Comparison of ENCODE assay signal across 22 cellular contexts in genomic region chr3:132205609-132206008, GRCh38.
A peak's percentile ranks its signal among the peaks of the same experiment; 100 is the strongest.
DNase-seq lines count a peak whose midpoint lies in the region; TF ChIP-seq lines count a peak whose summit lies in the region.
"Had no signal": no experiment of that assay in that cellular context is flagged by ENCODE, and none has a peak within 500 bp of the region (broad histone marks: within the 10 kb centered on the region; RNA-seq: fewer than 3 reads in every experiment).

No MANE protein-coding gene starts in this region.

- BruUV-seq in PC-9 (replicated peaks; lab: Mats Ljungman, UMichigan): no TSS peak

- H3K36me3 ChIP-seq in PC-9 (ENCODE audit: low read depth) (no peaks in the 10 kb centered on the region), smooth muscle cell (ENCODE audit: low read depth) (no peaks in the 10 kb centered on the region), HAP-1 (replicated peaks) (no peaks in the 10 kb centered on the region)
- H3K36me3 ChIP-seq: Peyer's patch had no signal

- H2AFZ ChIP-seq in PC-9 (no peak overlapping the region), smooth muscle cell (ENCODE audit: low read depth) (no peak overlapping the region)

- intact Hi-C loops in PC-9 (cut with micrococcal nuclease; ENCODE audit: unreplicated experiment): no loop called here

- H3K4me1 ChIP-seq in PC-9 (replicated peaks; ENCODE audit: insufficient read depth) (peaks cover 16% of the 10 kb centered on the region), smooth muscle cell (ENCODE audit: low read depth) (no peaks in the 10 kb centered on the region), HAP-1 (no peaks in the 10 kb centered on the region)
- H3K4me1 ChIP-seq: Peyer's patch had no signal

- no peaks in the 10 kb centered on the region for H3F3A ChIP-seq in PC-9 (ENCODE audit: insufficient read depth, low read depth)
- no peaks in the 10 kb centered on the region for H3F3A ChIP-seq in smooth muscle cell (ENCODE audit: low read depth)

- no peak for TF ChIP-seq CTCF in PC-9 (conservative IDR thresholded peaks at IDR 0.05)
- TF ChIP-seq CTCF in smooth muscle cell (IDR thresholded peaks at IDR 0.05; ENCODE audit: borderline replicate concordance, insufficient read depth, poor library complexity, severe bottlenecking): no peak

- H4K20me1 ChIP-seq in PC-9 (ENCODE audit: insufficient read depth) (no peaks in the 10 kb centered on the region), smooth muscle cell (ENCODE audit: low read depth) (no peaks in the 10 kb centered on the region)

- H3K9me3 ChIP-seq in PC-9 (ENCODE audit: insufficient read depth, low read depth) (no peaks in the 10 kb centered on the region), smooth muscle cell (replicated peaks; ENCODE audit: low read depth) (no peaks in the 10 kb centered on the region), HAP-1 (no peaks in the 10 kb centered on the region)
- H3K9me3 ChIP-seq: Peyer's patch had no signal

- H3K4me3 ChIP-seq in PC-9: no peak overlapping the region
- H3K4me3 ChIP-seq in smooth muscle cell: no peak overlapping the region
- no peak overlapping the region for H3K4me3 ChIP-seq in HAP-1
- H3K4me3 ChIP-seq: K562, Peyer's patch had no signal

- no peak overlapping the region for H3K9ac ChIP-seq in smooth muscle cell (ENCODE audit: low read depth)

- H3K79me2 ChIP-seq in PC-9 (ENCODE audit: low read depth) (no peaks in the 10 kb centered on the region), smooth muscle cell (ENCODE audit: low read depth) (no peaks in the 10 kb centered on the region)

- DNase-seq in AG08396 (ENCODE audit: low spot score) (peak; percentile 9), PC-9 (peak in 1 of 2 experiments; percentile 62), left kidney (ENCODE audit: low read depth, low spot score) (peak; percentile 11), smooth muscle cell (lab: John Stamatoyannopoulos, UW; ENCODE audit: unreplicated experiment) (no peak), NCI-H2227 (lab: John Stamatoyannopoulos, UW; ENCODE audit: unreplicated experiment) (no peak), HAP-1 (ENCODE audit: low spot score in 2 of 2) (no peak)
- DNase-seq in activated naive CD4-positive, alpha-beta T cell (lab: John Stamatoyannopoulos, UW): no peak
- DNase-seq: C1 segment of cervical spinal cord; CD4-positive, alpha-beta memory T cell; COR-L47; DMS53; GF-D8; Kasumi-1; MV-4-11; NCI-H1105; NCI-H146; NCI-H1930; NCI-H446 treated with DMSO at 0.1 percent for 48 hours; NCI-H526; Peyer's patch; SHP77 treated with DMSO at 0.1 percent for 48 hours had no signal

- H3K27ac ChIP-seq in PC-9: 0 out of 2 replicates have a peak overlapping the region, but pooled peaks have one; percentile 36
- peak overlapping the region; percentile 35 for H3K27ac ChIP-seq in smooth muscle cell (ENCODE audit: low read depth)
- H3K27ac ChIP-seq: Peyer's patch had no signal

- H3K27me3 ChIP-seq in PC-9 (ENCODE audit: insufficient read depth, low read depth) (no peaks in the 10 kb centered on the region), smooth muscle cell (ENCODE audit: low read depth) (peaks cover 7% of the 10 kb centered on the region), HAP-1 (ENCODE audit: low read depth) (no peaks in the 10 kb centered on the region)
- H3K27me3 ChIP-seq: Peyer's patch had no signal

- CTCF ChIA-PET in PC-9 (lab: Charles Lee): interaction anchor here (0.6 kb wide), 1 partner anchor 277 kb away, joined by 3 read pairs; no protein-coding TSS in a partner anchor

- H3K4me2 ChIP-seq in PC-9: no peak overlapping the region
- H3K4me2 ChIP-seq in smooth muscle cell: no peak overlapping the region

- H3K9me2 ChIP-seq in PC-9 (ENCODE audit: insufficient read depth): no peaks in the 10 kb centered on the region

- in situ Hi-C loops in HAP-1 (cut with MboI; ENCODE audit: low sequenced_read_pairs): no loop called here

- POLR2A ChIA-PET in PC-9 (lab: Charles Lee; ENCODE audit: unreplicated experiment): no interaction called here

Comparison
In these comparisons a context has a peak if more than half of its experiments do, and no peak if none do; other contexts are left out.
1. DNase-seq: peak in AG08396 (single experiment) and left kidney (single experiment); none in smooth muscle cell (single experiment), NCI-H2227 (single experiment), HAP-1 (0 of 2) and activated naive CD4-positive, alpha-beta T cell (0 of 4).